In the genomic region with DNA sequence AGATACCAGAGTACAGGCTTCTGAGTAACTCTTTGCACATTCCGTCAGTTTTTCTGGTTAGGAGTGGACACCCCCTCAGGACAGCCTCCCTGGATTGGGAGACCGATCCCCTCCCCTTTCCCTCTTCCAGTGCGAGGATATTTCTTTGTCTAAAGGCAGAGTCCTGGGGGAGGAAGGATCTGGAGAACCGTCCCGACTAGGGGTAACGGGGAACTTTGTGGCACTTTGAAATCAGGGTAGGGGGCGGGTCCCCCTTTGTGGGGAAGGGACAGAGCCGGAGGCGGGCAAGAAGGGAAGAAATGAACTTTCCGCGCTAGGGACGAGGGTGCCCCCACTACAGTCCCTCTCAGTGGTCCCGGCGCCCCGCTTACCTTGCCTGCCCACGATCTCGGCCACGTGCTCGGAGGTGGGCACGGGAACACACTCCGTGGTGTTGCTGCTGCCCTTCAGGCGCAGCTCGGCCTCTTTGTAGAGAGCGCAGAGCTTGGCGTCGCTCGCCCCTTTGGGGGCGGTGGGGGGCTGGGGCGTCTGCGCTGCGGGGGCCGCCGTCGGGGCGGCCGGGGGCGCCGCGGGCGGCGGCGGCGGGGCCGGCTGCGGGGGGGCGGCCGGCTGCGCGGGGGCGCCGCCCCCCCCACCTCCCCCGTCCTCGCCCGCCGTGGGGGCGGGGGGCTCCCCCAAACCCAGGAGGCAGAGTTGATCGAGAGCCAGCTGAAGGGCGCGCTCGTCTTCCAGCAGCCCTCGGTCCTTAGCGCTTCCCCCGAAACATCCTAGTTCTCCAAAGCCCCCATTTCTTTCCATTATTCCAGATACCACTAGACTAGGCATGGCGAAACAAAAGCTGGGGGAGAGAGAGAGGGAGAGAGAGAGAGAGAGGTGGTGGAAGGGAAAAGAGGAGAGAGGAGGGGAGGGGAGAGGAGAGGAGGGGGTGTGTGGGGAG, we compare ENCODE assay signal across 8 cellular contexts. TPM values are rescaled to one million over a fixed set of nuclear protein-coding genes. Genes with fewer than 3 reads are reported as not detected.
A peak's percentile ranks its signal among the peaks of the same experiment; 100 is the strongest.
DNase-seq lines count a peak whose midpoint lies in the region; ATAC-seq and TF ChIP-seq lines count a peak whose summit lies in the region.

No MANE protein-coding gene starts in this region.

- H3K36me3 Mint-ChIP-seq in natural killer cell treated with Interleukin-12 subunit alpha and Interleukin-12 subunit beta and Interleukin-15 and Interleukin-18, amount 100 ng/mL, for 72 hours = no peaks in the 10 kb centered on the region

- H2AFZ ChIP-seq in KMS-11 (ENCODE audit: low read depth) = peak overlapping the region; percentile 99

- H4K20me1 ChIP-seq in BLaER1 (peaks cover 58% of the 10 kb centered on the region), KMS-11 (ENCODE audit: insufficient read depth) (no peaks in the 10 kb centered on the region)

- no peaks in the 10 kb centered on the region for H3K9me3 Mint-ChIP-seq in natural killer cell treated with Interleukin-12 subunit alpha and Interleukin-12 subunit beta and Interleukin-15 and Interleukin-18, amount 100 ng/mL, for 72 hours

- DNase-seq in breast epithelium (ENCODE audit: low spot score in 2 of 2) = no peak
- DNase-seq in natural killer cell treated with Interleukin-12 subunit alpha and Interleukin-12 subunit beta and Interleukin-15 and Interleukin-18, amount 100 ng/mL, for 72 hours (ENCODE audit: low spot score) = no peak
- DNase-seq in NCI-H446 treated with DMSO at 0.1 percent for 48 hours (lab: John Stamatoyannopoulos, UW) = no peak
- no peak for DNase-seq in SIG-M5 treated with dmso at 0.1 percent for 504 hours (lab: John Stamatoyannopoulos, UW; ENCODE audit: unreplicated experiment)
- DNase-seq in NCI-H2081 treated with DMSO at 0.1 percent for 48 hours (lab: John Stamatoyannopoulos, UW) = no peak
- DNase-seq in COR-L47 (lab: John Stamatoyannopoulos, UW) = no peak

- no peaks in the 10 kb centered on the region for H3K79me2 ChIP-seq in KMS-11 (ENCODE audit: insufficient read depth, low read depth)

- H3K9ac ChIP-seq in BLaER1 (peak overlapping the region; percentile 91), KMS-11 (peak overlapping the region; percentile 34)

- H3K36me3 ChIP-seq in BLaER1 = peaks cover 13% of the 10 kb centered on the region
- no peaks in the 10 kb centered on the region for H3K36me3 ChIP-seq in KMS-11 (ENCODE audit: insufficient read depth)
- H3K36me3 ChIP-seq in breast epithelium = no peaks in the 10 kb centered on the region

- no peak for ATAC-seq in natural killer cell treated with Interleukin-12 subunit alpha and Interleukin-12 subunit beta and Interleukin-15 and Interleukin-18, amount 100 ng/mL, for 72 hours

- TF ChIP-seq POLR2A in breast epithelium (IDR thresholded peaks at IDR 0.05) = no peak

- H3K4me3 Mint-ChIP-seq in natural killer cell treated with Interleukin-12 subunit alpha and Interleukin-12 subunit beta and Interleukin-15 and Interleukin-18, amount 100 ng/mL, for 72 hours = peak overlapping the region; percentile 72

- TF ChIP-seq CTCF in KMS-11 (conservative IDR thresholded peaks at IDR 0.05; ENCODE audit: low read depth, low read length) (no peak), breast epithelium (IDR thresholded peaks at IDR 0.05) (no peak)

- H3K4me2 ChIP-seq in BLaER1 = peak overlapping the region; percentile 90
- H3K4me2 ChIP-seq in KMS-11 = peak overlapping the region; percentile 98

- H3K4me3 ChIP-seq in BLaER1 (peak overlapping the region; percentile 88), KMS-11 (IDR thresholded peaks at IDR 0.05; ENCODE audit: insufficient read depth, low read depth, low read length) (peak overlapping the region; percentile 98), breast epithelium (peak overlapping the region; percentile 89 to 95 (median 93))

- H3K27me3 ChIP-seq in BLaER1 (no peaks in the 10 kb centered on the region), KMS-11 (ENCODE audit: insufficient read depth, low read depth) (peaks cover 20% of the 10 kb centered on the region), breast epithelium (no peaks in the 10 kb centered on the region)

- H3K9me3 ChIP-seq in BLaER1 = no peaks in the 10 kb centered on the region
- H3K9me3 ChIP-seq in breast epithelium = no peaks in the 10 kb centered on the region

- intact Hi-C loops in breast epithelium (cut with DNase I; ENCODE audit: low total_unique reads) = loop anchor here (2.0 to 10.0 kb wide), 2 partner anchors 143 to 211 kb away; no protein-coding TSS in a partner anchor

- H3K27ac Mint-ChIP-seq in natural killer cell treated with Interleukin-12 subunit alpha and Interleukin-12 subunit beta and Interleukin-15 and Interleukin-18, amount 100 ng/mL, for 72 hours = no peak overlapping the region

- H3K4me1 ChIP-seq in BLaER1 = peaks cover 79% of the 10 kb centered on the region
- peaks cover 21% of the 10 kb centered on the region for H3K4me1 ChIP-seq in KMS-11 (ENCODE audit: low read depth, poor library complexity, severe bottlenecking)
- peaks cover 0 to under 1% of the 10 kb centered on the region in 2 donors for H3K4me1 ChIP-seq in breast epithelium

- H3K27ac ChIP-seq in BLaER1 (peak overlapping the region; percentile 87), KMS-11 (no peak overlapping the region), breast epithelium (peak overlapping the region; percentile 48 to 79)

- H3K4me1 Mint-ChIP-seq in natural killer cell treated with Interleukin-12 subunit alpha and Interleukin-12 subunit beta and Interleukin-15 and Interleukin-18, amount 100 ng/mL, for 72 hours (ENCODE audit: low read depth in 2 of 2) = peaks cover 0 to 7% of the 10 kb centered on the region in 2 donors

- H3K27me3 Mint-ChIP-seq in natural killer cell treated with Interleukin-12 subunit alpha and Interleukin-12 subunit beta and Interleukin-15 and Interleukin-18, amount 100 ng/mL, for 72 hours = peaks cover 9 to 14% of the 10 kb centered on the region in 2 donors

RNA-seq across cellular contexts. Expression of a gene that starts 0.8 kb away (rescaled TPM):
- total RNA-seq in breast epithelium = 1 to 10 TPM in 2 of 3 donors, under 1 TPM in 1; 0.32 to 1.3 (median 1.3) TPM
- total RNA-seq in natural killer cell treated with Interleukin-12 subunit alpha and Interleukin-12 subunit beta and Interleukin-15 and Interleukin-18, amount 100 ng/mL, for 72 hours = under 1 TPM; 0.06 to 0.07 TPM

RNA-seq across cellular contexts. Expression of a gene that starts 20.5 kb away (rescaled TPM):
- 10 to 100 TPM in 2 of 3 donors, not detected in 1; 40.3 to 68.6 TPM for total RNA-seq in breast epithelium
- not detected for total RNA-seq in natural killer cell treated with Interleukin-12 subunit alpha and Interleukin-12 subunit beta and Interleukin-15 and Interleukin-18, amount 100 ng/mL, for 72 hours

RNA-seq across cellular contexts. Expression of a gene that starts 26.9 kb away (rescaled TPM):
- 10 to 100 TPM; 60.7 to 75.5 (median 69.8) TPM for total RNA-seq in breast epithelium
- 10 to 100 TPM; 34.0 to 35.6 TPM for total RNA-seq in natural killer cell treated with Interleukin-12 subunit alpha and Interleukin-12 subunit beta and Interleukin-15 and Interleukin-18, amount 100 ng/mL, for 72 hours

RNA-seq across cellular contexts. Expression of a gene that starts 27.8 kb away (rescaled TPM):
- 10 to 100 TPM; 22.1 to 27.1 (median 23.3) TPM for total RNA-seq in breast epithelium
- 10 to 100 TPM; 30.4 to 51.4 TPM for total RNA-seq in natural killer cell treated with Interleukin-12 subunit alpha and Interleukin-12 subunit beta and Interleukin-15 and Interleukin-18, amount 100 ng/mL, for 72 hours

RNA-seq across cellular contexts. Expression of a gene that starts 33.1 kb away (rescaled TPM):
- total RNA-seq in breast epithelium = 100 to 1,000 TPM; 292 to 367 (median 319) TPM
- 10 to 100 TPM; 21.4 to 67.6 TPM for total RNA-seq in natural killer cell treated with Interleukin-12 subunit alpha and Interleukin-12 subunit beta and Interleukin-15 and Interleukin-18, amount 100 ng/mL, for 72 hours
